Comparison of ENCODE assay signal across 8 cellular contexts in the genomic region with DNA sequence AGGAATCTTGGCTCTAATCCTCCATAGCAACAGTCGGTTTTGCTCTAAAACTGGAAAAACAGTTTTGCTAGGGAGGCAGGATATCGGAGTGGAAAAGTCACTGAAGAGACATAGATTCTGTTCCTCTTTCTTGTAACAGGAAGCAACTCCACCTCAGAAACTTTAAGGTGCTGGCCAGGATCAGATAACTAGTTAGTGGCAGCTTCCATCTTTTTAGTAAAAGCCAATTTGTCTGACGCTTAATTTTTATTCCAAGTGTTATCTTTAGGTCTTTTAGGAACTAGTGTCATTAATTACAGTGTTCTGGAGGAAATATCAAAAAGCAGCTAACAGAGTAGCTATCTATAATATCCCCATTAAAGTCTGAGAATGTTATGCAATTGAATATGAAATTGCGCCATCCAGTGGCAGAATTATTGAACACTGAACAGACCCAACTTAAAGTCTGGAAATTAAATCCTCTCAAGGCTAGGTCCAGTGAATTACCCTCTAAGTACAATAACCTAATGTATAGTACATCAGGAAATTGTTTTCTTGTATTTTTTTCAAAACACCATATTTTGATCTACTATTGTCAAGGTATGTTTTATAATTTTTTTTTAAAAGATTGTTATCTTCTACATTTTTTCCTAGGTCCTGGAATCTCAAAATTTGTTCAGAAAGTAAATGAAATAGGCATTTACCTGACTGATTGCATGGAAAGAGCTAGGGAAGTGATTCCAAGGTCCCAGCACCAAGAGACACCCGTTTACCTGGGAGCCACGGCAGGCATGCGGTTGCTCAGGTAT.
DNase-seq lines count a peak whose midpoint lies in the region; ATAC-seq, FAIRE-seq and TF ChIP-seq lines count a peak whose summit lies in the region.

No MANE protein-coding gene starts in this region.

- H3K4me1 ChIP-seq in endothelial cell of umbilical vein (ENCODE audit: control insufficient read depth, extremely low read depth, insufficient read depth, low read length): peaks cover 7% of the 10 kb centered on the region

- H4K20me1 ChIP-seq in endothelial cell of umbilical vein (replicated peaks; ENCODE audit: control insufficient read depth, extremely low read depth, insufficient read depth, low read length): no peaks in the 10 kb centered on the region

- TF ChIP-seq CTCF in LNCaP clone FGC (IDR thresholded peaks at IDR 0.05; ENCODE audit: control insufficient read depth, extremely low read depth, insufficient read depth): peak; percentile 66
- TF ChIP-seq CTCF in endothelial cell of umbilical vein (IDR thresholded peaks at IDR 0.05; ENCODE audit: extremely low read depth in 1 of 2, insufficient read depth in 1 of 2, low read depth in 1 of 2, low read length in 2 of 2): peak; percentile 39 to 44

- no TSS peak for BruUV-seq in endothelial cell of umbilical vein (replicated peaks; lab: Mats Ljungman, UMichigan)

- no peaks in the 10 kb centered on the region for H3K9me1 ChIP-seq in endothelial cell of umbilical vein (replicated peaks; ENCODE audit: control insufficient read depth, extremely low read depth, insufficient read depth, low read length)

- ATAC-seq in GM21526 (IDR thresholded peaks at IDR 0.05; ENCODE audit: low FRiP score, unreplicated experiment) (no peak), GM19328 (IDR thresholded peaks at IDR 0.05; ENCODE audit: unreplicated experiment) (no peak)

- H3K4me2 ChIP-seq in endothelial cell of umbilical vein (ENCODE audit: insufficient read depth, low read length): peak overlapping the region; percentile 30

- peak overlapping the region; percentile 22 for H3K27ac ChIP-seq in endothelial cell of umbilical vein (ENCODE audit: insufficient read depth, low read depth, low read length)

- no peaks in the 10 kb centered on the region for H3K79me2 ChIP-seq in endothelial cell of umbilical vein (ENCODE audit: control insufficient read depth, insufficient read depth, low read length)

- peak overlapping the region; percentile 38 for H3K9ac ChIP-seq in endothelial cell of umbilical vein (replicated peaks; ENCODE audit: extremely low read depth, insufficient read depth, low read length)

- DNase-seq in Caki2 (ENCODE audit: low read depth) (peak; percentile 28), GM19239 (ENCODE audit: insufficient read length, low spot score) (no peak), LNCaP clone FGC (ENCODE audit: low read depth) (peak; percentile 27), T-helper 9 cell (peak; percentile 16), endothelial cell of umbilical vein (ENCODE audit: low read depth, low spot score) (peak; percentile 84), mucosa of gallbladder (ENCODE audit: low spot score) (peak; percentile 70)

- dilution Hi-C loops in endothelial cell of umbilical vein (cut with MboI; ENCODE audit: extremely low pct_ligation_motif_present, low sequenced_read_pairs): no loop called here

- peak overlapping the region; percentile 74 for H2AFZ ChIP-seq in endothelial cell of umbilical vein (ENCODE audit: low read depth, low read length)

- no peak for TF ChIP-seq POLR2A in endothelial cell of umbilical vein (IDR thresholded peaks at IDR 0.05; ENCODE audit: low read depth, low read length)

- no peaks in the 10 kb centered on the region for H3K27me3 ChIP-seq in endothelial cell of umbilical vein (ENCODE audit: control insufficient read depth in 2 of 2, insufficient read depth in 2 of 2, low read length in 2 of 2)

- peak; percentile 99 for FAIRE-seq in GM19239 (lab: Jason Lieb, UNC)
- FAIRE-seq in endothelial cell of umbilical vein (lab: Jason Lieb, UNC): peak; percentile 92

- in situ Hi-C loops in Caki2 (cut with HindIII; ENCODE audit: low pct_unique_long_range_greater_than_20kb, low sequenced_read_pairs): no loop called here

- H3K4me3 ChIP-seq in LNCaP clone FGC (ENCODE audit: low read depth, low read length): no peak overlapping the region
- H3K4me3 ChIP-seq in endothelial cell of umbilical vein (replicated peaks in 1 of 3; ENCODE audit: insufficient read depth in 1 of 3, low read depth in 1 of 3, low read length in 3 of 3): no peak overlapping the region

- H3K36me3 ChIP-seq in endothelial cell of umbilical vein (ENCODE audit: control insufficient read depth in 2 of 2, extremely low read depth in 1 of 2, insufficient read depth in 2 of 2, low read length in 2 of 2): no peaks in the 10 kb centered on the region

- H3K9me3 ChIP-seq in endothelial cell of umbilical vein (replicated peaks; ENCODE audit: control insufficient read depth, insufficient read depth, low read length): no peaks in the 10 kb centered on the region

- CTCF ChIA-PET in endothelial cell of umbilical vein (lab: Charles Lee): interaction anchor here (0.6 to 19.3 kb wide), 57 partner anchors 8 to 493 kb away, joined by 3 to 758 read pairs (median 6); a partner anchor contains a TSS

- intact Hi-C loops in endothelial cell of umbilical vein (cut with micrococcal nuclease): loop anchor here (1.0 to 5.0 kb wide), 8 partner anchors 23 to 465 kb away; no protein-coding TSS in a partner anchor

- POLR2A ChIA-PET in endothelial cell of umbilical vein (lab: Charles Lee): interaction anchor here (1.0 to 1.4 kb wide), 2 partner anchors 66 to 147 kb away, joined by 3 to 7 read pairs; a partner anchor contains a TSS

TF ChIP-seq in endothelial cell of umbilical vein, 7 proteins besides CTCF, POLR2A, EP300 and RAD21:
- TF ChIP-seq JUN (IDR thresholded peaks at IDR 0.05; ENCODE audit: borderline replicate concordance, insufficient read depth, insufficient read length, low read depth) (no peak), GATA2 (IDR thresholded peaks at IDR 0.05; ENCODE audit: insufficient read depth, insufficient read length, low read depth, low read length) (peak; percentile 42), EZH2 (IDR thresholded peaks at IDR 0.05; ENCODE audit: borderline replicate concordance, low read depth, low read length, severe bottlenecking) (no peak), MYC (IDR thresholded peaks at IDR 0.05; ENCODE audit: low read depth, low read length) (no peak), POLR2AphosphoS5 (IDR thresholded peaks at IDR 0.05; ENCODE audit: insufficient read depth, low read depth, low read length) (no peak), FOS (IDR thresholded peaks at IDR 0.05; ENCODE audit: borderline replicate concordance, insufficient read depth, low read length) (no peak)
- TF ChIP-seq, protein P1, sequence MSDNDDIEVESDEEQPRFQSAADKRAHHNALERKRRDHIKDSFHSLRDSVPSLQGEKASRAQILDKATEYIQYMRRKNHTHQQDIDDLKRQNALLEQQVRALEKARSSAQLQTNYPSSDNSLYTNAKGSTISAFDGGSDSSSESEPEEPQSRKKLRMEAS (IDR thresholded peaks at IDR 0.05; ENCODE audit: insufficient read depth, insufficient read length): no peak
